Comparison of ENCODE assay signal across 8 cellular contexts in the genomic region with DNA sequence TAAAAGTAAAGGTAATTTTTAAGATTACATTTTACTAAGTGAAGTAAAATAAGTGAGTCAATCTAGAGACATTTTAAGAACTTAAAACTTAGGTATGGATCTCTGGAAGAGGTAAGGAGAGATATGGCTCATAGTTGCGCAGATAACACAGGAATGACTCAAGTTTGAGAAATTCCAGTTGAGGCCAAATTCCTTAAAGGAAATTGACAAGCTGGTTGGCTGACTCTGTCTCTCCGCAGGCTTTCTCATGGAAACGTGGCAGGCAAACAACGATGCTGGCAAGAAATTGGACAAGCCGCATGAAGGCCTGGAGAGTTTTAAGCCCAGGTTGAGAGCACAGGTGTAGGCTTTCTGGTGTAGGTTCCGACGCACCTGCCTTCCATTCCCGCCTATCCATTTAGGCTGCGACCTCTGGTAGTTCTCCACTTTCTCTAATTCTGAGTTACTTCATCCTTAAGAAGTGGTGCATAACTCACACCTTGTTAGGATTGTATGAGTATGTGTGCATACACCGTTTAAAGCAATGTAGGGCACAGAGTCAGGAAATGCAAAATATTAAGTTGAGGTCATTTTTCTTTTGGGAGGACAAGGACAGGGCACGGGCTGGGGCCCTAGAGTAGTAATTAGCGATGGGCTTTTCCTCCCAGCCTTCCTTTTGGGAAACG. TPM values are rescaled to one million over a fixed set of nuclear protein-coding genes. Genes with fewer than 3 reads are reported as not detected.
DNase-seq lines count a peak whose midpoint lies in the region; ATAC-seq and TF ChIP-seq lines count a peak whose summit lies in the region.

No MANE protein-coding gene starts in this region.

- H2AFZ ChIP-seq in SK-N-SH (ENCODE audit: low read depth) (peak overlapping the region; percentile 94), trophoblast cell (ENCODE audit: insufficient read depth, low read length, poor library complexity) (peak overlapping the region; percentile 82)

- H2AK5ac ChIP-seq in trophoblast cell (ENCODE audit: low read length), result no peak overlapping the region

- H4K8ac ChIP-seq in trophoblast cell (ENCODE audit: low read depth, low read length), result peak overlapping the region; percentile 14

- H3K36me3 ChIP-seq in SK-N-SH (replicated peaks in 1 of 2; ENCODE audit: control insufficient read depth in 1 of 2, insufficient read depth in 2 of 2, low read length in 1 of 2) (no peaks in the 10 kb centered on the region), trophoblast cell (ENCODE audit: control insufficient read depth in 1 of 2, insufficient read depth in 2 of 2, low read length in 2 of 2) (no peaks in the 10 kb centered on the region)

- H3K4me1 ChIP-seq in SK-N-SH (ENCODE audit: control insufficient read depth in 1 of 2, insufficient read depth in 2 of 2, low read depth in 1 of 2, low read length in 1 of 2) (peaks cover 2 to 19% of the 10 kb centered on the region in 2 experiments; a peak in 3 of 4 replicates), trophoblast cell (ENCODE audit: control insufficient read depth in 1 of 2, insufficient read depth in 2 of 2, low read length in 2 of 2) (peaks cover 12 to 13% of the 10 kb centered on the region in 2 experiments)

- H2BK5ac ChIP-seq in trophoblast cell (ENCODE audit: low read depth, low read length, poor library complexity), result peak overlapping the region; percentile 24

- TF ChIP-seq EP300 in SK-N-SH (IDR thresholded peaks at IDR 0.05; ENCODE audit: borderline replicate concordance in 1 of 2, low read depth in 1 of 2, low read length in 1 of 2), result peak in 1 of 2 experiments; percentile 85; a peak in 2 of 4 replicates

- H2BK120ac ChIP-seq in trophoblast cell (ENCODE audit: insufficient read depth, low read length, poor library complexity), result peak overlapping the region; percentile 19

- H4K91ac ChIP-seq in trophoblast cell (ENCODE audit: low read depth, low read length), result no peak overlapping the region

- H3K4me3 ChIP-seq in SK-N-SH (ENCODE audit: low read depth in 2 of 2, low read length in 1 of 2) (peak overlapping the region in 1 of 2 experiments; percentile 34; a peak in 3 of 4 replicates), fibroblast of villous mesenchyme (ENCODE audit: low read depth, low read length) (peak overlapping the region; percentile 50), trophoblast cell (ENCODE audit: low read depth, low read length) (peak overlapping the region; percentile 38)

- 10% methylated on average over 9 of the region's 13 CpGs for WGBS in SK-N-SH (ENCODE audit: low lambda C conversion rate)
- no CpG with 5 or more reads among the region's 13 CpGs for WGBS in trophoblast cell (ENCODE audit: extremely low coverage, insufficient coverage, insufficient read length)

- H3K27me3 ChIP-seq in SK-N-SH (ENCODE audit: insufficient read depth) (no peaks in the 10 kb centered on the region), trophoblast cell (ENCODE audit: insufficient read depth, low read length) (no peaks in the 10 kb centered on the region)

- POLR2A ChIA-PET in SK-N-SH (lab: Yijun Ruan, JAX), result no interaction called here

- H3K9me2 ChIP-seq in SK-N-SH, result no peaks in the 10 kb centered on the region

- no peak for TF ChIP-seq RAD21 in SK-N-SH (IDR thresholded peaks at IDR 0.05; ENCODE audit: low read length)

- no peak overlapping the region for H3K4ac ChIP-seq in trophoblast cell (ENCODE audit: low read depth, low read length)

- H2BK12ac ChIP-seq in trophoblast cell (ENCODE audit: low read length), result peak overlapping the region; percentile 25

- TF ChIP-seq CTCF in SK-N-SH (IDR thresholded peaks at IDR 0.05) (no peak), fibroblast of villous mesenchyme (IDR thresholded peaks at IDR 0.05; ENCODE audit: insufficient read depth, low read depth, low read length) (no peak)

- H3K9me3 ChIP-seq in SK-N-SH (no peaks in the 10 kb centered on the region), trophoblast cell (ENCODE audit: insufficient read depth, low read depth, low read length) (no peaks in the 10 kb centered on the region)

- no peaks in the 10 kb centered on the region for H4K20me1 ChIP-seq in SK-N-SH (ENCODE audit: insufficient read depth)

- peak overlapping the region in 1 of 2 experiments; percentile 85; a peak in 3 of 4 replicates for H3K27ac ChIP-seq in SK-N-SH (ENCODE audit: low read depth in 2 of 2, low read length in 1 of 2)
- H3K27ac ChIP-seq in trophoblast cell (ENCODE audit: low read depth, low read length), result peak overlapping the region; percentile 83

- no peak overlapping the region for H4K12ac ChIP-seq in trophoblast cell (ENCODE audit: low read depth, low read length)

- ATAC-seq in GM19035 (IDR thresholded peaks at IDR 0.05; ENCODE audit: unreplicated experiment) (peak; percentile 16), GM18909 (IDR thresholded peaks at IDR 0.05; ENCODE audit: poor library complexity, unreplicated experiment) (no peak), GM19397 (IDR thresholded peaks at IDR 0.05; ENCODE audit: unreplicated experiment) (no peak)

- no peak overlapping the region for H3K23ac ChIP-seq in trophoblast cell (ENCODE audit: low read length)

- peaks cover 10% of the 10 kb centered on the region for H3K79me1 ChIP-seq in trophoblast cell (ENCODE audit: low read length)

- H3K14ac ChIP-seq in trophoblast cell (ENCODE audit: low read length), result peak overlapping the region; percentile 38

- peaks cover 28% of the 10 kb centered on the region for H3F3A ChIP-seq in SK-N-SH (replicated peaks; ENCODE audit: insufficient read depth)

- H3K9ac ChIP-seq in SK-N-SH (peak overlapping the region; percentile 59), trophoblast cell (ENCODE audit: low read length) (no peak overlapping the region)

- CTCF ChIA-PET in SK-N-SH (lab: Yijun Ruan, JAX), result interaction anchor here (1.2 to 2.5 kb wide), 3 partner anchors 8 to 20 kb away, joined by 4 to 12 read pairs (median 5); no protein-coding TSS in a partner anchor

- peak overlapping the region; percentile 48 for H3K18ac ChIP-seq in trophoblast cell (ENCODE audit: low read length)

- H3K79me2 ChIP-seq in SK-N-SH (ENCODE audit: insufficient read depth) (no peaks in the 10 kb centered on the region), trophoblast cell (ENCODE audit: control insufficient read depth, insufficient read depth, low read length, poor library complexity) (peaks cover 2% of the 10 kb centered on the region)

- no peak for DNase-seq in SK-N-SH
- peak; percentile 71 for DNase-seq in fibroblast of villous mesenchyme (ENCODE audit: low read depth)
- DNase-seq in trophoblast cell, result peak; percentile 91 to 99
- no peak for DNase-seq in stimulated activated CD4-positive, alpha-beta T cell treated with anti-CD3 and anti-CD28 coated beads, Interleukin-4, amount 100 ng/mL, for 24 hours
- DNase-seq in NCI-H128 (lab: John Stamatoyannopoulos, UW; ENCODE audit: unreplicated experiment), result no peak

- peak overlapping the region; percentile 51 for H3K4me2 ChIP-seq in SK-N-SH
- H3K4me2 ChIP-seq in trophoblast cell (ENCODE audit: low read length), result peak overlapping the region; percentile 74

TF ChIP-seq in SK-N-SH, 30 proteins besides CTCF, POLR2A, EP300 and RAD21 (continues in another document):
- TF ChIP-seq, protein P1, sequence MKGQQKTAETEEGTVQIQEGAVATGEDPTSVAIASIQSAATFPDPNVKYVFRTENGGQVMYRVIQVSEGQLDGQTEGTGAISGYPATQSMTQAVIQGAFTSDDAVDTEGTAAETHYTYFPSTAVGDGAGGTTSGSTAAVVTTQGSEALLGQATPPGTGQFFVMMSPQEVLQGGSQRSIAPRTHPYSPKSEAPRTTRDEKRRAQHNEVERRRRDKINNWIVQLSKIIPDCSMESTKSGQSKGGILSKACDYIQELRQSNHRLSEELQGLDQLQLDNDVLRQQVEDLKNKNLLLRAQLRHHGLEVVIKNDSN (IDR thresholded peaks at IDR 0.05; ENCODE audit: borderline replicate concordance, low read depth), result no peak
- no peak for TF ChIP-seq GABPA (IDR thresholded peaks at IDR 0.05; ENCODE audit: low read depth)
- peak; percentile 83 for TF ChIP-seq TCF12 (IDR thresholded peaks at IDR 0.05)
- TF ChIP-seq FOXJ3 (CRISPR knock-in tag; IDR thresholded peaks at IDR 0.05), result no peak
- TF ChIP-seq TEAD4 (IDR thresholded peaks at IDR 0.05; ENCODE audit: borderline replicate concordance, insufficient read depth), result peak; percentile 84
- no peak for TF ChIP-seq YY1 (IDR thresholded peaks at IDR 0.05; ENCODE audit: low read depth)
- TF ChIP-seq TAF1 (IDR thresholded peaks at IDR 0.05; ENCODE audit: borderline replicate concordance, low read depth, low read length), result no peak
- TF ChIP-seq, protein P2, sequence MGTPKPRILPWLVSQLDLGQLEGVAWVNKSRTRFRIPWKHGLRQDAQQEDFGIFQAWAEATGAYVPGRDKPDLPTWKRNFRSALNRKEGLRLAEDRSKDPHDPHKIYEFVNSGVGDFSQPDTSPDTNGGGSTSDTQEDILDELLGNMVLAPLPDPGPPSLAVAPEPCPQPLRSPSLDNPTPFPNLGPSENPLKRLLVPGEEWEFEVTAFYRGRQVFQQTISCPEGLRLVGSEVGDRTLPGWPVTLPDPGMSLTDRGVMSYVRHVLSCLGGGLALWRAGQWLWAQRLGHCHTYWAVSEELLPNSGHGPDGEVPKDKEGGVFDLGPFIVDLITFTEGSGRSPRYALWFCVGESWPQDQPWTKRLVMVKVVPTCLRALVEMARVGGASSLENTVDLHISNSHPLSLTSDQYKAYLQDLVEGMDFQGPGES (IDR thresholded peaks at IDR 0.05; ENCODE audit: low read depth, low read length), result no peak
- no peak for TF ChIP-seq SIN3A (IDR thresholded peaks at IDR 0.05; ENCODE audit: borderline replicate concordance, low read depth, low read length)

RNA-seq across cellular contexts. Expression of a gene that starts 0.6 kb away (rescaled TPM):
- polyA plus RNA-seq in SK-N-SH (2012; rRNA removed), result 1.2 and 2.4 TPM in 2 replicates
- polyA plus RNA-seq in SK-N-SH (2012; cell fraction: cytosol; rRNA removed), result 2.4 TPM in 2 replicates
- 0.94 and 1.8 TPM in 2 replicates for polyA plus RNA-seq in SK-N-SH (2012; cell fraction: nucleus; rRNA removed)
- total RNA-seq in fibroblast of villous mesenchyme, result 0.64 TPM in 1 of 2 replicates, not detected in the other
- polyA plus RNA-seq in trophoblast cell (2013), result 0.24 and 0.33 TPM in 2 replicates

RNA-seq across cellular contexts. Expression of a gene that starts 57.2 kb away (rescaled TPM):
- 0.12 TPM in 1 of 2 replicates, not detected in the other for polyA plus RNA-seq in SK-N-SH (2012; rRNA removed)
- polyA plus RNA-seq in SK-N-SH (2012; cell fraction: cytosol; rRNA removed), result 0.29 and 0.40 TPM in 2 replicates
- 0.19 and 0.21 TPM in 2 replicates for polyA plus RNA-seq in SK-N-SH (2012; cell fraction: nucleus; rRNA removed)
- 0.43 TPM in 1 of 2 replicates, not detected in the other for total RNA-seq in fibroblast of villous mesenchyme
- not detected in 2 replicates for polyA plus RNA-seq in trophoblast cell (2013)

Comparison
In these comparisons a context has a peak if more than half of its experiments do, and no peak if none do; other contexts are left out.
1. DNase-seq: peak in fibroblast of villous mesenchyme (single experiment) and trophoblast cell (2 of 2); none in SK-N-SH (single experiment), stimulated activated CD4-positive, alpha-beta T cell treated with anti-CD3 and anti-CD28 coated beads, Interleukin-4, amount 100 ng/mL, for 24 hours (single experiment) and NCI-H128 (single experiment).